In genomic region chr14:104991896-104992230, GRCh38 we compare ENCODE assay signal across 16 cellular contexts. TPM values are rescaled to one million over a fixed set of nuclear protein-coding genes. Genes with fewer than 3 reads are reported as not detected.
"Had no signal": no experiment of that assay in that cellular context is flagged by ENCODE, and none has a peak within 500 bp of the region (broad histone marks: within the 10 kb centered on the region; RNA-seq: fewer than 3 reads in every experiment).

No MANE protein-coding gene starts in this region.

- FAIRE-seq: bronchial epithelial cell had no signal

- H3K27me3 Mint-ChIP-seq: stimulated activated naive CD8-positive, alpha-beta T cell treated with anti-CD3 and anti-CD28 coated beads, Interleukin-15, Interleukin-2, amounts not matched to agents 100 ng/mL and 50 ng/mL, for 24 hours had no signal

- H3K9me3 Mint-ChIP-seq: naive thymus-derived CD8-positive, alpha-beta T cell; stimulated activated naive CD8-positive, alpha-beta T cell treated with anti-CD3 and anti-CD28 coated beads, Interleukin-15, Interleukin-2, amounts not matched to agents 100 ng/mL and 50 ng/mL, for 24 hours; T-helper 1 cell treated with Interleukin-12 subunit alpha and Interleukin-12 subunit beta and Interleukin-4 antibody, amounts not matched to agents 30 μg/mL and 1 μg/mL, for 36 hours had no signal

- ATAC-seq: activated CD4-positive, CD25-positive, alpha-beta regulatory T cell treated with anti-CD3 and anti-CD28 coated beads, Interleukin-2, amount 50 U/mL, for 24 hours; activated naive CD4-positive, alpha-beta T cell treated with anti-CD3 and anti-CD28 coated beads, Interleukin-2, amount 50 U/mL, for 72 hours; gastroesophageal sphincter; naive thymus-derived CD8-positive, alpha-beta T cell had no signal

- H3K27ac Mint-ChIP-seq: activated naive CD4-positive, alpha-beta T cell treated with anti-CD3 and anti-CD28 coated beads, Interleukin-2, amount 50 U/mL, for 72 hours; stimulated activated naive CD8-positive, alpha-beta T cell treated with anti-CD3 and anti-CD28 coated beads, Interleukin-15, Interleukin-2, amounts not matched to agents 100 ng/mL and 50 ng/mL, for 24 hours; T-helper 1 cell treated with Interleukin-12 subunit alpha and Interleukin-12 subunit beta and Interleukin-4 antibody, amounts not matched to agents 30 μg/mL and 1 μg/mL, for 36 hours had no signal

- H3K36me3 Mint-ChIP-seq: activated naive CD4-positive, alpha-beta T cell treated with anti-CD3 and anti-CD28 coated beads, Interleukin-2, amount 50 U/mL, for 72 hours; naive thymus-derived CD8-positive, alpha-beta T cell had no signal

- DNase-seq: activated T-cell treated with anti-CD3 and anti-CD28 coated beads for 4 hours; cerebellar nuclear complex; cortex of kidney; mesendoderm; naive thymus-derived CD8-positive, alpha-beta T cell; nucleus accumbens; retina; stimulated activated CD4-positive, alpha-beta T cell treated with anti-CD3 and anti-CD28 coated beads, Interleukin-12 subunit alpha, Interleukin-12 subunit beta, amount 100 ng/mL, for 4 hours; stimulated activated CD4-positive, alpha-beta T cell treated with anti-CD3 and anti-CD28 coated beads, Interleukin-1b, Interleukin-23, amount 100 ng/mL, for 48 hours; transverse colon had no signal

- H3K4me3 Mint-ChIP-seq: naive thymus-derived CD8-positive, alpha-beta T cell; stimulated activated naive CD8-positive, alpha-beta T cell treated with anti-CD3 and anti-CD28 coated beads, Interleukin-15, Interleukin-2, amounts not matched to agents 100 ng/mL and 50 ng/mL, for 24 hours; T-helper 1 cell treated with Interleukin-12 subunit alpha and Interleukin-12 subunit beta and Interleukin-4 antibody, amounts not matched to agents 30 μg/mL and 1 μg/mL, for 36 hours had no signal

RNA-seq across cellular contexts. Expression of gene AHNAK2, which starts 13.7 kb away (rescaled TPM):
- total RNA-seq: naive thymus-derived CD8-positive, alpha-beta T cell had no signal
